In the genomic region with DNA sequence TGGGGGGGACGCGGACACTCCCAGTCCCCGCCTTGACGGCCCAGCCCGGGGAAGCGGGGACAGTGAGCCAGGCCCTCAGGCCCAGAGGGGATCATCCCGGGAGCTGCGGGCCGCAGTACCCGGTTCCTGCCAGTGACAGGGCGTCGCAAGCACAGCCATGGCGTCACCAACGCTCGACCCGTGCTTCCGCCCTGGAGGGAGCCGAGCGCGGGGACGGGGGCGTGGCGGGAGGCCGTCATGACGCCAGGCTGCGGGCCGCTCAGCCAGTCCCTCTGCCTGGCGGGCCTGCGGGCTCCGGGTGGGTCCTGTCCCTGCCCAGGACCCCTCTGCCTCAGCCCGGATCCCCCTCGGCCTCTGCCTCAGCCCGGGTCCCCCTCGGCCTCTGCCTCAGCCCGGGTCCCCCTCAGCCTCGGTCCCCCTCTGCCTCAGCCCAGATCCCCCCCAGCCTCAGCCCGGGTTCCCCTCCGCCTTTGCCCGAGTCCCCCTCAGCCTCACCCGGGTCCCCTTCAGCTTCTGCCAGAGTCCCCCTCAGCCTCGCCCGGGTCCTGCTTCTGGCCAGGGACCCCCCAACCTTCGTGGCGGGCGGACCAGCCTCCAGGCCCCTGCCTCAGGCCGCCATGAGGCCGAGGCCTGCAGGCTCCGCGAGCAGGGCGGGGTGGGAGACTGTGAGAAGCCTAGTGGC, we compare ENCODE assay signal across 1 cellular context.
TF ChIP-seq lines count a peak whose summit lies in the region.

No MANE protein-coding gene starts in this region.

TF ChIP-seq in K562, 482 proteins besides CTCF, POLR2A, EP300 and RAD21 (continued from another document):
- no peak for TF ChIP-seq ZHX1 (conservative IDR thresholded peaks at IDR 0.05; ENCODE audit: low read length)
- TF ChIP-seq HDAC8 (tag; IDR thresholded peaks at IDR 0.05) = peak; percentile 68; the same call in 1 of the 2 replicates
- TF ChIP-seq RBFOX2 (IDR thresholded peaks at IDR 0.05; ENCODE audit: low read depth, low read length) = peak; percentile 58
- TF ChIP-seq FOXJ3 (CRISPR knock-in tag; IDR thresholded peaks at IDR 0.05) = no peak
- peak; percentile 63; the same call in 1 of the 2 replicates for TF ChIP-seq CXXC5 (CRISPR knock-in tag; IDR thresholded peaks at IDR 0.05)
- TF ChIP-seq KLF1 (tag; IDR thresholded peaks at IDR 0.05) = no peak
- TF ChIP-seq, protein P1, sequence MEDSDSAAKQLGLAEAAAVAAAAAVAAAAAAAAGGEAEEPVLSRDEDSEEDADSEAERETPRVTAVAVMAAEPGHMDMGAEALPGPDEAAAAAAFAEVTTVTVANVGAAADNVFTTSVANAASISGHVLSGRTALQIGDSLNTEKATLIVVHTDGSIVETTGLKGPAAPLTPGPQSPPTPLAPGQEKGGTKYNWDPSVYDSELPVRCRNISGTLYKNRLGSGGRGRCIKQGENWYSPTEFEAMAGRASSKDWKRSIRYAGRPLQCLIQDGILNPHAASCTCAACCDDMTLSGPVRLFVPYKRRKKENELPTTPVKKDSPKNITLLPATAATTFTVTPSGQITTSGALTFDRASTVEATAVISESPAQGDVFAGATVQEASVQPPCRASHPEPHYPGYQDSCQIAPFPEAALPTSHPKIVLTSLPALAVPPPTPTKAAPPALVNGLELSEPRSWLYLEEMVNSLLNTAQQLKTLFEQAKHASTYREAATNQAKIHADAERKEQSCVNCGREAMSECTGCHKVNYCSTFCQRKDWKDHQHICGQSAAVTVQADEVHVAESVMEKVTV (CRISPR knock-in tag; IDR thresholded peaks at IDR 0.05) = no peak
- TF ChIP-seq ZNF282 (CRISPR knock-in tag; IDR thresholded peaks at IDR 0.05) = no peak
- peak in 1 of 2 experiments; percentile 89; a peak in 1 of 4 replicates for TF ChIP-seq SRF (CRISPR knock-in tag; IDR thresholded peaks at IDR 0.05)
- no peak for TF ChIP-seq ZNF57 (CRISPR knock-in tag; IDR thresholded peaks at IDR 0.05)
- 0 out of 2 replicates have a peak, but pooled peaks have one; percentile 19 for TF ChIP-seq E2F3 (CRISPR knock-in tag; IDR thresholded peaks at IDR 0.05)
- peak; percentile 36; the same call in 1 of the 2 replicates for TF ChIP-seq ATF1 (CRISPR knock-in tag; IDR thresholded peaks at IDR 0.05)
- peak; percentile 82 for TF ChIP-seq ATF1 (tag; IDR thresholded peaks at IDR 0.05)
- TF ChIP-seq ZNF589 (CRISPR knock-in tag; IDR thresholded peaks at IDR 0.05; ENCODE audit: low read depth) = peak; percentile 48; the same call in 1 of the 2 replicates
- TF ChIP-seq ZFPM2 (CRISPR knock-in tag; IDR thresholded peaks at IDR 0.05) = no peak
- TF ChIP-seq POLR2G (IDR thresholded peaks at IDR 0.05; ENCODE audit: low read depth, low read length) = peak; percentile 54; the same call in 1 of the 2 replicates
- TF ChIP-seq, protein P2, sequence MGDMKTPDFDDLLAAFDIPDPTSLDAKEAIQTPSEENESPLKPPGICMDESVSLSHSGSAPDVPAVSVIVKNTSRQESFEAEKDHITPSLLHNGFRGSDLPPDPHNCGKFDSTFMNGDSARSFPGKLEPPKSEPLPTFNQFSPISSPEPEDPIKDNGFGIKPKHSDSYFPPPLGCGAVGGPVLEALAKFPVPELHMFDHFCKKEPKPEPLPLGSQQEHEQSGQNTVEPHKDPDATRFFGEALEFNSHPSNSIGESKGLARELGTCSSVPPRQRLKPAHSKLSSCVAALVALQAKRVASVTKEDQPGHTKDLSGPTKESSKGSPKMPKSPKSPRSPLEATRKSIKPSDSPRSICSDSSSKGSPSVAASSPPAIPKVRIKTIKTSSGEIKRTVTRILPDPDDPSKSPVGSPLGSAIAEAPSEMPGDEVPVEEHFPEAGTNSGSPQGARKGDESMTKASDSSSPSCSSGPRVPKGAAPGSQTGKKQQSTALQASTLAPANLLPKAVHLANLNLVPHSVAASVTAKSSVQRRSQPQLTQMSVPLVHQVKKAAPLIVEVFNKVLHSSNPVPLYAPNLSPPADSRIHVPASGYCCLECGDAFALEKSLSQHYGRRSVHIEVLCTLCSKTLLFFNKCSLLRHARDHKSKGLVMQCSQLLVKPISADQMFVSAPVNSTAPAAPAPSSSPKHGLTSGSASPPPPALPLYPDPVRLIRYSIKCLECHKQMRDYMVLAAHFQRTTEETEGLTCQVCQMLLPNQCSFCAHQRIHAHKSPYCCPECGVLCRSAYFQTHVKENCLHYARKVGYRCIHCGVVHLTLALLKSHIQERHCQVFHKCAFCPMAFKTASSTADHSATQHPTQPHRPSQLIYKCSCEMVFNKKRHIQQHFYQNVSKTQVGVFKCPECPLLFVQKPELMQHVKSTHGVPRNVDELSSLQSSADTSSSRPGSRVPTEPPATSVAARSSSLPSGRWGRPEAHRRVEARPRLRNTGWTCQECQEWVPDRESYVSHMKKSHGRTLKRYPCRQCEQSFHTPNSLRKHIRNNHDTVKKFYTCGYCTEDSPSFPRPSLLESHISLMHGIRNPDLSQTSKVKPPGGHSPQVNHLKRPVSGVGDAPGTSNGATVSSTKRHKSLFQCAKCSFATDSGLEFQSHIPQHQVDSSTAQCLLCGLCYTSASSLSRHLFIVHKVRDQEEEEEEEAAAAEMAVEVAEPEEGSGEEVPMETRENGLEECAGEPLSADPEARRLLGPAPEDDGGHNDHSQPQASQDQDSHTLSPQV (IDR thresholded peaks at IDR 0.05) = peak; percentile 58; the same call in 1 of the 2 replicates
- TF ChIP-seq, protein P3, sequence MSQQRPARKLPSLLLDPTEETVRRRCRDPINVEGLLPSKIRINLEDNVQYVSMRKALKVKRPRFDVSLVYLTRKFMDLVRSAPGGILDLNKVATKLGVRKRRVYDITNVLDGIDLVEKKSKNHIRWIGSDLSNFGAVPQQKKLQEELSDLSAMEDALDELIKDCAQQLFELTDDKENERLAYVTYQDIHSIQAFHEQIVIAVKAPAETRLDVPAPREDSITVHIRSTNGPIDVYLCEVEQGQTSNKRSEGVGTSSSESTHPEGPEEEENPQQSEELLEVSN (IDR thresholded peaks at IDR 0.05; ENCODE audit: borderline replicate concordance in 1 of 2, extremely low read depth in 1 of 2, insufficient read depth in 1 of 2, insufficient read length in 1 of 2, low read depth in 1 of 2, low read length in 1 of 2, poor library complexity in 1 of 2, severe bottlenecking in 1 of 2) = peak; percentile 80 to 94
- 0 out of 2 replicates have a peak, but pooled peaks have one; percentile 21 for TF ChIP-seq ZNF165 (CRISPR knock-in tag; IDR thresholded peaks at IDR 0.05; ENCODE audit: borderline replicate concordance)
- peak; percentile 28; the same call in 1 of the 2 replicates for TF ChIP-seq EGR1 (conservative IDR thresholded peaks at IDR 0.05)
- TF ChIP-seq, protein P4, sequence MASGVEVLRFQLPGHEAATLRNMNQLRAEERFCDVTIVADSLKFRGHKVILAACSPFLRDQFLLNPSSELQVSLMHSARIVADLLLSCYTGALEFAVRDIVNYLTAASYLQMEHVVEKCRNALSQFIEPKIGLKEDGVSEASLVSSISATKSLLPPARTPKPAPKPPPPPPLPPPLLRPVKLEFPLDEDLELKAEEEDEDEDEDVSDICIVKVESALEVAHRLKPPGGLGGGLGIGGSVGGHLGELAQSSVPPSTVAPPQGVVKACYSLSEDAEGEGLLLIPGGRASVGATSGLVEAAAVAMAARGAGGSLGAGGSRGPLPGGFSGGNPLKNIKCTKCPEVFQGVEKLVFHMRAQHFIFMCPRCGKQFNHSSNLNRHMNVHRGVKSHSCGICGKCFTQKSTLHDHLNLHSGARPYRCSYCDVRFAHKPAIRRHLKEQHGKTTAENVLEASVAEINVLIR (CRISPR knock-in tag; IDR thresholded peaks at IDR 0.05) = peak; percentile 16; the same call in 1 of the 2 replicates
- TF ChIP-seq, protein P5, sequence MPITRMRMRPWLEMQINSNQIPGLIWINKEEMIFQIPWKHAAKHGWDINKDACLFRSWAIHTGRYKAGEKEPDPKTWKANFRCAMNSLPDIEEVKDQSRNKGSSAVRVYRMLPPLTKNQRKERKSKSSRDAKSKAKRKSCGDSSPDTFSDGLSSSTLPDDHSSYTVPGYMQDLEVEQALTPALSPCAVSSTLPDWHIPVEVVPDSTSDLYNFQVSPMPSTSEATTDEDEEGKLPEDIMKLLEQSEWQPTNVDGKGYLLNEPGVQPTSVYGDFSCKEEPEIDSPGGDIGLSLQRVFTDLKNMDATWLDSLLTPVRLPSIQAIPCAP (CRISPR knock-in tag; IDR thresholded peaks at IDR 0.05; ENCODE audit: borderline replicate concordance) = no peak
- TF ChIP-seq SOX6 (IDR thresholded peaks at IDR 0.05) = no peak
- TF ChIP-seq MEIS2 (IDR thresholded peaks at IDR 0.05; ENCODE audit: partially characterized antibody) = peak; percentile 0
- TF ChIP-seq ATF7 (IDR thresholded peaks at IDR 0.05) = peak; percentile 46
